Comparison of ENCODE assay signal across 8 cellular contexts in genomic region chr11:133835258-133836075, GRCh38.
DNase-seq lines count a peak whose midpoint lies in the region; ATAC-seq lines count a peak whose summit lies in the region.

No MANE protein-coding gene starts in this region.

- DNase-seq in NCI-H146 (lab: John Stamatoyannopoulos, UW) (peak; percentile 33), NCI-H146 treated with DMSO at 0.1 percent for 48 hours (lab: John Stamatoyannopoulos, UW; ENCODE audit: unreplicated experiment) (no peak), GM19240 (ENCODE audit: insufficient read length, low spot score) (peak; percentile 57), NCI-H2227 treated with DMSO at 0.1 percent for 48 hours (lab: John Stamatoyannopoulos, UW) (peak; percentile 39), iPS DF 19.7 (ENCODE audit: low read depth, low spot score) (peak; percentile 61)
- peak; percentile 55 for DNase-seq in activated naive CD8-positive, alpha-beta T cell treated with anti-CD3 and anti-CD28 coated beads, Interleukin-2, amount 50 U/mL, for 24 hours
- DNase-seq in stimulated activated CD4-positive, alpha-beta T cell treated with anti-CD3 and anti-CD28 coated beads, Interleukin-2, amount 100 ng/mL, for 48 hours = peak; percentile 25 to 40

- no peak overlapping the region for H3K27ac Mint-ChIP-seq in activated naive CD8-positive, alpha-beta T cell treated with anti-CD3 and anti-CD28 coated beads, Interleukin-2, amount 50 U/mL, for 24 hours

- H3K9me3 Mint-ChIP-seq in activated naive CD8-positive, alpha-beta T cell treated with anti-CD3 and anti-CD28 coated beads, Interleukin-2, amount 50 U/mL, for 24 hours = no peaks in the 10 kb centered on the region

- peaks cover 5% of the 10 kb centered on the region for H3K4me1 Mint-ChIP-seq in activated naive CD8-positive, alpha-beta T cell treated with anti-CD3 and anti-CD28 coated beads, Interleukin-2, amount 50 U/mL, for 24 hours

- no peak overlapping the region for H3K4me3 Mint-ChIP-seq in activated naive CD8-positive, alpha-beta T cell treated with anti-CD3 and anti-CD28 coated beads, Interleukin-2, amount 50 U/mL, for 24 hours

- peak; percentile 91 for ATAC-seq in HG03159 (IDR thresholded peaks at IDR 0.05; ENCODE audit: unreplicated experiment)
- peak; percentile 76 for ATAC-seq in activated naive CD8-positive, alpha-beta T cell treated with anti-CD3 and anti-CD28 coated beads, Interleukin-2, amount 50 U/mL, for 24 hours

- no peaks in the 10 kb centered on the region for H3K36me3 Mint-ChIP-seq in activated naive CD8-positive, alpha-beta T cell treated with anti-CD3 and anti-CD28 coated beads, Interleukin-2, amount 50 U/mL, for 24 hours (ENCODE audit: low read depth)

- H3K27me3 Mint-ChIP-seq in activated naive CD8-positive, alpha-beta T cell treated with anti-CD3 and anti-CD28 coated beads, Interleukin-2, amount 50 U/mL, for 24 hours = peaks cover 16% of the 10 kb centered on the region
